2 cellular contexts compared by ENCODE assay signal in the genomic region with DNA sequence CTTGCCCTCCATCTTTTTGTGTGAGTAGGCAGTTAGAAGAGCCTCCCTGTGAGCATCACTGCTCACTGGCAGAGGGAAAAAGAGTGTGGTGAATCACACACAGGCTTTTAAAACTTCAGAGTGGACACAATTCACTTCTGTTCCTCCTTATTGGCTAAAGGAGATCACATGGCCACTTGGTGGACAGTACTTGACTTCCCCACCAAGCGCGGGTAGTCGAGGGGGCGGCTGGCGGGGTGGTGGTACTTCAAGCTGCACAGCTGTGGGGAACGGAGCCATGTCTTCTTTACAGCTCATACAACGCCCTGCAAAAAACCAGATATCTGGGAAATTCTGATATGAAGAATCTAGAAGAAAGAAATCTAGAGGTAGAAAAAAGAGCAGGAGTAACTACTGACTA.
TF ChIP-seq lines count a peak whose summit lies in the region.

No MANE protein-coding gene starts in this region.

TF ChIP-seq in A549, 52 proteins besides CTCF, POLR2A, EP300 and RAD21:
- TF ChIP-seq RNF2 (IDR thresholded peaks at IDR 0.05; ENCODE audit: borderline replicate concordance, low read depth) (no peak), CHD4 (IDR thresholded peaks at IDR 0.05; ENCODE audit: borderline replicate concordance) (no peak), SMC3 (IDR thresholded peaks at IDR 0.05) (no peak), EHMT2 (IDR thresholded peaks at IDR 0.05; ENCODE audit: low read depth) (no peak), ZC3H11A (IDR thresholded peaks at IDR 0.05) (no peak)
- TF ChIP-seq, protein P1, sequence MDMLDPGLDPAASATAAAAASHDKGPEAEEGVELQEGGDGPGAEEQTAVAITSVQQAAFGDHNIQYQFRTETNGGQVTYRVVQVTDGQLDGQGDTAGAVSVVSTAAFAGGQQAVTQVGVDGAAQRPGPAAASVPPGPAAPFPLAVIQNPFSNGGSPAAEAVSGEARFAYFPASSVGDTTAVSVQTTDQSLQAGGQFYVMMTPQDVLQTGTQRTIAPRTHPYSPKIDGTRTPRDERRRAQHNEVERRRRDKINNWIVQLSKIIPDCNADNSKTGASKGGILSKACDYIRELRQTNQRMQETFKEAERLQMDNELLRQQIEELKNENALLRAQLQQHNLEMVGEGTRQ (IDR thresholded peaks at IDR 0.05), result 0 out of 2 replicates have a peak, but pooled peaks have one; percentile 14

TF ChIP-seq in H1, 55 proteins besides CTCF, POLR2A, EP300 and RAD21:
- TF ChIP-seq KDM5A (IDR thresholded peaks at IDR 0.05; ENCODE audit: low read length), result no peak
- TF ChIP-seq, protein P1 (IDR thresholded peaks at IDR 0.05; ENCODE audit: low read length), result peak; percentile 43
